19 cellular contexts compared by ENCODE assay signal in genomic region chr12:66467932-66468331, GRCh38.
DNase-seq lines count a peak whose midpoint lies in the region; ATAC-seq and TF ChIP-seq lines count a peak whose summit lies in the region.
"Had no signal": no experiment of that assay in that cellular context is flagged by ENCODE, and none has a peak within 500 bp of the region (broad histone marks: within the 10 kb centered on the region; RNA-seq: fewer than 3 reads in every experiment).

No MANE protein-coding gene starts in this region.

- no peaks in the 10 kb centered on the region for H4K20me1 ChIP-seq in MM.1S (ENCODE audit: insufficient read depth, low read length)

- H3K27me3 ChIP-seq in MM.1S (replicated peaks; ENCODE audit: insufficient read depth, low read length), result no peaks in the 10 kb centered on the region
- H3K27me3 ChIP-seq in endodermal cell (ENCODE audit: control insufficient read depth, insufficient read depth, low read length, poor library complexity, severe bottlenecking), result no peaks in the 10 kb centered on the region
- H3K27me3 ChIP-seq: esophagus squamous epithelium, vagina had no signal

- H3K4me2 ChIP-seq in MM.1S (ENCODE audit: low read depth, low read length), result no peak overlapping the region

- ATAC-seq in GM19438 (IDR thresholded peaks at IDR 0.05; ENCODE audit: low read depth, unreplicated experiment) (peak; percentile 72), HG02852 (IDR thresholded peaks at IDR 0.05; ENCODE audit: unreplicated experiment) (no peak), left lobe of liver (no peak)
- ATAC-seq: naive thymus-derived CD8-positive, alpha-beta T cell had no signal

- DNase-seq in AG08396 (ENCODE audit: low spot score), result peak; percentile 4
- DNase-seq in MM.1S, result peak; percentile 7
- peak; percentile 59 for DNase-seq in endodermal cell
- no peak for DNase-seq in activated gamma-delta T cell treated with Interleukin-2 at 50 U/mL for 16 hours
- no peak for DNase-seq in left lobe of liver (ENCODE audit: low spot score)
- no peak for DNase-seq in germinal center (ENCODE audit: low spot score)
- DNase-seq: activated effector memory CD4-positive, alpha-beta T cell treated with anti-CD3 and anti-CD28 coated beads, Interleukin-2, amount 50 U/mL, for 16 hours; DMS153; esophagus squamous epithelium; HFFc6; hypothalamus; left ventricle myocardium inferior; naive thymus-derived CD8-positive, alpha-beta T cell; NCI-H1105 treated with DMSO at 0.1 percent for 48 hours had no signal

- TF ChIP-seq CTCF in MM.1S (IDR thresholded peaks at IDR 0.05; ENCODE audit: low read length) (no peak), endodermal cell (conservative IDR thresholded peaks at IDR 0.05) (no peak)

- H3F3A ChIP-seq in MM.1S (ENCODE audit: insufficient read depth, low read length), result no peaks in the 10 kb centered on the region

- H3K9ac ChIP-seq in MM.1S (ENCODE audit: low read length) (no peak overlapping the region), endodermal cell (ENCODE audit: extremely low read depth, low read length, poor library complexity, severe bottlenecking) (no peak overlapping the region)

- H3K9me3 ChIP-seq in MM.1S (replicated peaks; ENCODE audit: insufficient read depth, low read length) (no peaks in the 10 kb centered on the region), endodermal cell (ENCODE audit: control insufficient read depth, low read length) (no peaks in the 10 kb centered on the region)
- H3K9me3 ChIP-seq: esophagus squamous epithelium, left ventricle myocardium inferior, vagina had no signal

- H3K36me3 Mint-ChIP-seq in endodermal cell (ENCODE audit: low read depth), result peaks cover 3% of the 10 kb centered on the region

- H3K4me1 ChIP-seq in MM.1S (ENCODE audit: low read length) (no peaks in the 10 kb centered on the region), endodermal cell (ENCODE audit: control insufficient read depth, insufficient read depth, low read length) (peaks cover 5% of the 10 kb centered on the region)
- H3K4me1 ChIP-seq: esophagus squamous epithelium, left ventricle myocardium inferior, vagina had no signal

- no peak overlapping the region for H2AFZ ChIP-seq in MM.1S (ENCODE audit: low read length)

- no peak overlapping the region for H3K4me3 Mint-ChIP-seq in endodermal cell
- H3K4me3 Mint-ChIP-seq: dendritic cell treated with granulocyte-macrophage colony-stimulating factor and Interleukin-4, amounts not matched to agents 40 ng/mL and 50 ng/mL, for 4 days; HFFc6; naive thymus-derived CD8-positive, alpha-beta T cell had no signal

- no peak overlapping the region for H3K27ac ChIP-seq in MM.1S (ENCODE audit: low read length)
- H3K27ac ChIP-seq in endodermal cell (ENCODE audit: low read depth, low read length), result no peak overlapping the region
- H3K27ac ChIP-seq: esophagus squamous epithelium, left ventricle myocardium inferior, vagina, VCaP had no signal

- no peaks in the 10 kb centered on the region for H3K27me3 Mint-ChIP-seq in endodermal cell (ENCODE audit: insufficient read depth)
- H3K27me3 Mint-ChIP-seq: dendritic cell treated with granulocyte-macrophage colony-stimulating factor and Interleukin-4, amounts not matched to agents 40 ng/mL and 50 ng/mL, for 4 days had no signal

- no peaks in the 10 kb centered on the region for H3K9me3 Mint-ChIP-seq in endodermal cell
- H3K9me3 Mint-ChIP-seq: dendritic cell treated with granulocyte-macrophage colony-stimulating factor and Interleukin-4, amounts not matched to agents 40 ng/mL and 50 ng/mL, for 4 days; HFFc6 had no signal

- H3K27ac Mint-ChIP-seq in endodermal cell, result no peak overlapping the region
- H3K27ac Mint-ChIP-seq: dendritic cell treated with granulocyte-macrophage colony-stimulating factor and Interleukin-4, amounts not matched to agents 40 ng/mL and 50 ng/mL, for 4 days; HFFc6 had no signal

- H3K4me1 Mint-ChIP-seq in endodermal cell, result peaks cover 9% of the 10 kb centered on the region

- no peak overlapping the region for H3K4me3 ChIP-seq in MM.1S (ENCODE audit: low read length)
- H3K4me3 ChIP-seq in endodermal cell (ENCODE audit: low read length), result no peak overlapping the region
- H3K4me3 ChIP-seq: esophagus squamous epithelium, left ventricle myocardium inferior, vagina had no signal

- H3K79me2 ChIP-seq in MM.1S (ENCODE audit: low read length), result no peaks in the 10 kb centered on the region

- H3K36me3 ChIP-seq in MM.1S (replicated peaks; ENCODE audit: insufficient read depth, low read length) (no peaks in the 10 kb centered on the region), endodermal cell (ENCODE audit: control insufficient read depth, insufficient read depth, low read length) (no peaks in the 10 kb centered on the region)
- H3K36me3 ChIP-seq: esophagus squamous epithelium, left ventricle myocardium inferior, vagina had no signal

- H3K9me2 ChIP-seq in MM.1S (replicated peaks; ENCODE audit: insufficient read depth, low read length), result no peaks in the 10 kb centered on the region

Comparison
In these comparisons a context has a peak if more than half of its experiments do, and no peak if none do; other contexts are left out.
1. DNase-seq: peak in AG08396 (single experiment), MM.1S (single experiment) and endodermal cell (single experiment); none in activated gamma-delta T cell treated with Interleukin-2 at 50 U/mL for 16 hours (single experiment), left lobe of liver (single experiment) and germinal center (single experiment).